Comparison of ENCODE assay signal across 20 cellular contexts in the genomic region with DNA sequence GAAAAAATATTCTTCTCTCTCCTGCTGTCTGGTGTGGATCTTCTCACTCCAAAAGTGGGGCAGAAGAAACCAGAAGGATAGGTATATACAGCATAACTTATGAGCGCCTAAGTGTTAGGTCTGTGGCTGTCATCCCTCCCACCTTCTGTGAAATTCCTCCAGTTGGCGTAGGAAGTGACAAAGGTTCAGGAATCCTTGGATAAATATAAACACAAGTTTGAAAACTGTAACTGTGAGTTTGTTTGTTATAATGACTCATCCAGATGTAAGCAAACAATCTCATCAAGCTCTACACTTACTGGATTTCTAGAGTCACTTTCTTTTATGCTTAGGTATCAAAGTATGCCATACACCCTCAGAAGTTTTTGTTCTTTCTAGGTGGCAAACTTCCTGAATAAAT.
DNase-seq lines count a peak whose midpoint lies in the region; ATAC-seq and TF ChIP-seq lines count a peak whose summit lies in the region.
"Had no signal": no experiment of that assay in that cellular context is flagged by ENCODE, and none has a peak within 500 bp of the region (broad histone marks: within the 10 kb centered on the region; RNA-seq: fewer than 3 reads in every experiment).

No MANE protein-coding gene starts in this region.

- H4K20me1 ChIP-seq in IMR-90 (ENCODE audit: insufficient read depth, low read length): no peaks in the 10 kb centered on the region

- H3K9ac ChIP-seq in IMR-90 (ENCODE audit: low read depth, low read length) (no peak overlapping the region), liver (ENCODE audit: low read depth in 1 of 2, low read length in 2 of 2) (no peak overlapping the region)

- no CpG with 5 or more reads among the region's 2 CpGs for WGBS in IMR-90 (ENCODE audit: extremely low coverage in 2 of 2, insufficient read length in 1 of 2), 2 experiments
- WGBS in liver: 52% methylated on average over 2 of the region's 2 CpGs

- no peak overlapping the region for H4K5ac ChIP-seq in IMR-90 (ENCODE audit: low read depth, low read length)

- H4K91ac ChIP-seq in IMR-90 (ENCODE audit: insufficient read depth, low read depth, low read length): no peak overlapping the region

- H3K4me1 ChIP-seq in IMR-90 (ENCODE audit: control insufficient read depth, insufficient read depth, low read length) (0 out of 2 replicates have a peak, but pooled peaks cover 3% of the 10 kb centered on the region), liver (ENCODE audit: control insufficient read depth in 4 of 4, insufficient read depth in 4 of 4, low read length in 3 of 4) (no peaks in the 10 kb centered on the region), right atrium auricular region (no peaks in the 10 kb centered on the region)
- H3K4me1 ChIP-seq: breast epithelium had no signal

- H3K56ac ChIP-seq in IMR-90 (ENCODE audit: extremely low read depth, insufficient read depth, low read length): no peak overlapping the region

- dilution Hi-C loops in IMR-90 (cut with HindIII; ENCODE audit: low sequenced_read_pairs, unreplicated experiment): no loop called here

- no peak overlapping the region for H3K27ac ChIP-seq in IMR-90 (ENCODE audit: insufficient read depth, low read length)
- no peak overlapping the region for H3K27ac ChIP-seq in liver (ENCODE audit: low read depth in 1 of 2, low read length in 2 of 2)
- H3K27ac ChIP-seq in right atrium auricular region: no peak overlapping the region
- H3K27ac ChIP-seq: breast epithelium had no signal

- H2AK9ac ChIP-seq in IMR-90 (replicated peaks; ENCODE audit: low read depth, low read length, poor library complexity): no peak overlapping the region

- CTCF ChIA-PET in IMR-90 (lab: Yijun Ruan, JAX): no interaction called here

- H3K4me2 ChIP-seq in IMR-90 (ENCODE audit: low read depth, low read length): no peak overlapping the region

- POLR2A ChIA-PET in IMR-90 (lab: Charles Lee; ENCODE audit: unreplicated experiment): no interaction called here

- H3K4me3 ChIP-seq in IMR-90 (ENCODE audit: insufficient read depth, low read depth, low read length) (no peak overlapping the region), liver (ENCODE audit: low read depth in 1 of 3, low read length in 3 of 3) (no peak overlapping the region), right atrium auricular region (no peak overlapping the region)
- H3K4me3 ChIP-seq: breast epithelium had no signal

- no peak overlapping the region for H2AFZ ChIP-seq in IMR-90 (replicated peaks; ENCODE audit: low read length, poor library complexity)

- no peak for TF ChIP-seq RAD21 in IMR-90 (IDR thresholded peaks at IDR 0.05; ENCODE audit: low read length)
- TF ChIP-seq RAD21 in liver (IDR thresholded peaks at IDR 0.05): peak in 1 of 2 donors; percentile 6

- no peaks in the 10 kb centered on the region for H3K9me1 ChIP-seq in IMR-90 (ENCODE audit: insufficient read depth, low read length)

- no peak overlapping the region for H3K23ac ChIP-seq in IMR-90 (ENCODE audit: low read depth, low read length)

- no peak overlapping the region for H2BK15ac ChIP-seq in IMR-90 (ENCODE audit: low read depth, low read length)

- ATAC-seq in IMR-90 (ENCODE audit: low read depth) (peak; percentile 54), HG03108 (IDR thresholded peaks at IDR 0.05; ENCODE audit: unreplicated experiment) (no peak)
- ATAC-seq: activated naive CD4-positive, alpha-beta T cell treated with anti-CD3 and anti-CD28 coated beads, Interleukin-2, amount 50 U/mL, for 72 hours; CD8-positive, alpha-beta T cell; stimulated activated naive CD8-positive, alpha-beta T cell treated with anti-CD3 and anti-CD28 coated beads, Interleukin-15, Interleukin-2, amounts not matched to agents 100 U/mL and 50 U/mL, for 24 hours had no signal

- no peaks in the 10 kb centered on the region for H3K36me3 ChIP-seq in IMR-90 (ENCODE audit: control insufficient read depth, insufficient read depth, low read length)
- H3K36me3 ChIP-seq in liver (ENCODE audit: control insufficient read depth in 4 of 4, insufficient read depth in 3 of 4, low read depth in 1 of 4, low read length in 3 of 4): no peaks in the 10 kb centered on the region
- H3K36me3 ChIP-seq in right atrium auricular region: no peaks in the 10 kb centered on the region
- H3K36me3 ChIP-seq: breast epithelium had no signal

- H2BK5ac ChIP-seq in IMR-90 (ENCODE audit: low read depth, low read length, poor library complexity, severe bottlenecking): no peak overlapping the region

- DNase-seq in DMS53 (lab: John Stamatoyannopoulos, UW) (peak; percentile 81), IMR-90 (peak; percentile 41), astrocyte of the hippocampus (ENCODE audit: low read depth, low spot score) (peak; percentile 37), right atrium auricular region (ENCODE audit: low spot score) (no peak), C1 segment of cervical spinal cord (lab: John Stamatoyannopoulos, UW) (no peak), Ammon's horn (ENCODE audit: low spot score) (no peak)
- DNase-seq: activated CD4-positive, alpha-beta T cell treated with anti-CD3 and anti-CD28 coated beads, Interleukin-2, amount 50 U/mL, for 48 hours; activated T-cell treated with anti-CD3 and anti-CD28 coated beads, Interleukin-2, amount 50 U/mL, for 24 hours; CD8-positive, alpha-beta T cell; HFFc6; hypothalamus; kidney; NCI-H2107; NCI-H69; OCI-M1; stimulated activated naive CD8-positive, alpha-beta T cell treated with anti-CD3 and anti-CD28 coated beads, Interleukin-15, Interleukin-2, amounts not matched to agents 100 U/mL and 50 U/mL, for 24 hours had no signal

- TF ChIP-seq CTCF in IMR-90 (conservative IDR thresholded peaks at IDR 0.05; ENCODE audit: low read depth, low read length) (no peak), liver (IDR thresholded peaks at IDR 0.05; ENCODE audit: low read depth, low read length, missing input control) (no peak), right atrium auricular region (IDR thresholded peaks at IDR 0.05) (no peak)

- no peaks in the 10 kb centered on the region for H3K79me1 ChIP-seq in IMR-90 (ENCODE audit: low read depth in 1 of 2, low read length in 2 of 2)

- no peak overlapping the region for H4K8ac ChIP-seq in IMR-90 (ENCODE audit: low read depth in 2 of 2, low read length in 2 of 2)

- no peak overlapping the region for H3K4ac ChIP-seq in IMR-90 (ENCODE audit: low read depth, low read length)

- H3K27me3 ChIP-seq in IMR-90 (ENCODE audit: control insufficient read depth, insufficient read depth, low read length) (no peaks in the 10 kb centered on the region), liver (ENCODE audit: control insufficient read depth in 4 of 4, insufficient read depth in 4 of 4, low read length in 3 of 4) (no peaks in the 10 kb centered on the region), right atrium auricular region (no peaks in the 10 kb centered on the region)
- H3K27me3 ChIP-seq: breast epithelium had no signal

- no TSS peak for BruUV-seq in IMR-90 (replicated peaks; lab: Mats Ljungman, UMichigan)

- H3K14ac ChIP-seq in IMR-90 (replicated peaks; ENCODE audit: low read depth, low read length): no peak overlapping the region

- H3K9me3 ChIP-seq in IMR-90 (ENCODE audit: control insufficient read depth, insufficient read depth, low read length): no peaks in the 10 kb centered on the region
- no peaks in the 10 kb centered on the region for H3K9me3 ChIP-seq in liver (ENCODE audit: control insufficient read depth in 4 of 4, low read length in 3 of 4)
- H3K9me3 ChIP-seq in right atrium auricular region: no peaks in the 10 kb centered on the region
- H3K9me3 ChIP-seq: breast epithelium had no signal

- no peak overlapping the region for H2AK5ac ChIP-seq in IMR-90 (ENCODE audit: low read depth, low read length)

- in situ Hi-C loops in IMR-90 (cut with MboI; ENCODE audit: low sequenced_read_pairs): no loop called here

- intact Hi-C loops in IMR-90 (cut with micrococcal nuclease): no loop called here

- H3K18ac ChIP-seq in IMR-90 (ENCODE audit: low read depth, low read length): no peak overlapping the region

- no peak overlapping the region for H2BK120ac ChIP-seq in IMR-90 (ENCODE audit: low read depth, low read length)

- H2BK20ac ChIP-seq in IMR-90 (ENCODE audit: low read depth, low read length): no peak overlapping the region

- TF ChIP-seq POLR2A in IMR-90 (IDR thresholded peaks at IDR 0.05; ENCODE audit: low read depth, low read length): no peak

TF ChIP-seq in IMR-90, 13 proteins besides CTCF, POLR2A, EP300 and RAD21 (continues in another document):
- TF ChIP-seq NFE2L2 (IDR thresholded peaks at IDR 0.05; ENCODE audit: low read depth, low read length) (no peak), CHD1 (IDR thresholded peaks at IDR 0.05; ENCODE audit: low read depth, low read length) (no peak), BHLHE40 (IDR thresholded peaks at IDR 0.05; ENCODE audit: low read depth, low read length) (no peak), CEBPB (IDR thresholded peaks at IDR 0.05; ENCODE audit: low read depth, low read length) (no peak), SMC3 (IDR thresholded peaks at IDR 0.05; ENCODE audit: low read depth, low read length) (no peak), FOS (IDR thresholded peaks at IDR 0.05; ENCODE audit: low read depth, low read length) (0 out of 2 replicates have a peak, but pooled peaks have one; percentile 25)
- TF ChIP-seq, protein P1, sequence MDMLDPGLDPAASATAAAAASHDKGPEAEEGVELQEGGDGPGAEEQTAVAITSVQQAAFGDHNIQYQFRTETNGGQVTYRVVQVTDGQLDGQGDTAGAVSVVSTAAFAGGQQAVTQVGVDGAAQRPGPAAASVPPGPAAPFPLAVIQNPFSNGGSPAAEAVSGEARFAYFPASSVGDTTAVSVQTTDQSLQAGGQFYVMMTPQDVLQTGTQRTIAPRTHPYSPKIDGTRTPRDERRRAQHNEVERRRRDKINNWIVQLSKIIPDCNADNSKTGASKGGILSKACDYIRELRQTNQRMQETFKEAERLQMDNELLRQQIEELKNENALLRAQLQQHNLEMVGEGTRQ (IDR thresholded peaks at IDR 0.05; ENCODE audit: low read depth, low read length): no peak

TF ChIP-seq in liver, 16 proteins besides CTCF, POLR2A, EP300 and RAD21 (continues in another document):
- TF ChIP-seq SP1 (IDR thresholded peaks at IDR 0.05) (no peak), ZBTB33 (IDR thresholded peaks at IDR 0.05) (no peak), FOXA1 (IDR thresholded peaks at IDR 0.05) (no peak), HNF4G (IDR thresholded peaks at IDR 0.05) (no peak)

Comparison
In these comparisons a context has a peak if more than half of its experiments do, and no peak if none do; other contexts are left out.
1. DNase-seq: peak in DMS53 (single experiment), IMR-90 (single experiment) and astrocyte of the hippocampus (single experiment); none in right atrium auricular region (single experiment), C1 segment of cervical spinal cord (0 of 14) and Ammon's horn (single experiment).